In genomic region chr15:52805351-52806283, GRCh38 we compare ENCODE assay signal across 10 cellular contexts. TPM values are rescaled to one million over a fixed set of nuclear protein-coding genes. Genes with fewer than 3 reads are reported as not detected.
DNase-seq lines count a peak whose midpoint lies in the region; ATAC-seq and TF ChIP-seq lines count a peak whose summit lies in the region.
"Had no signal": no experiment of that assay in that cellular context is flagged by ENCODE, and none has a peak within 500 bp of the region (broad histone marks: within the 10 kb centered on the region; RNA-seq: fewer than 3 reads in every experiment).

No MANE protein-coding gene starts in this region.

- H3K27me3 ChIP-seq in iPS DF 6.9 (ENCODE audit: control insufficient read depth, insufficient read depth, low read length) (peaks cover 4% of the 10 kb centered on the region; the same call in 1 of the 2 replicates), gastrocnemius medialis (peaks cover 85 to 91% (median 90%) of the 10 kb centered on the region in 3 donors)

- DNase-seq in activated T-cell treated with anti-CD3 and anti-CD28 coated beads, Interleukin-2, amount 50 U/mL, for 24 hours = peak; percentile 57
- no peak for DNase-seq in iPS DF 6.9 (ENCODE audit: low read depth, low spot score)
- DNase-seq in gastrocnemius medialis = no peak
- no peak for DNase-seq in HCEC 1CT
- no peak for DNase-seq in effector CD8-positive, alpha-beta T cell (lab: John Stamatoyannopoulos, UW)
- no peak for DNase-seq in DMS 273 (lab: John Stamatoyannopoulos, UW; ENCODE audit: unreplicated experiment)

- peak overlapping the region; percentile 45 for H3K4me3 Mint-ChIP-seq in activated T-cell treated with anti-CD3 and anti-CD28 coated beads, Interleukin-2, amount 50 U/mL, for 24 hours

- H3K36me3 ChIP-seq in iPS DF 6.9 (ENCODE audit: control insufficient read depth, insufficient read depth, low read length) (0 out of 2 replicates have a peak, but pooled peaks cover 3% of the 10 kb centered on the region), gastrocnemius medialis (no peaks in the 10 kb centered on the region)

- in situ Hi-C loops in gastrocnemius medialis (cut with MboI; ENCODE audit: low sequenced_read_pairs in 4 of 4) = no loop called here

- no peaks in the 10 kb centered on the region for H3K9me3 ChIP-seq in iPS DF 6.9 (ENCODE audit: control insufficient read depth, insufficient read depth, low read length)
- H3K9me3 ChIP-seq in gastrocnemius medialis = no peaks in the 10 kb centered on the region

- peaks cover 80% of the 10 kb centered on the region for H3K27me3 Mint-ChIP-seq in activated T-cell treated with anti-CD3 and anti-CD28 coated beads, Interleukin-2, amount 50 U/mL, for 24 hours

- peak; percentile 24 for TF ChIP-seq CTCF in GM12873 (IDR thresholded peaks at IDR 0.05; ENCODE audit: insufficient read depth, low read depth, low read length, missing control alignments)
- no peak for TF ChIP-seq CTCF in gastrocnemius medialis (IDR thresholded peaks at IDR 0.05 in 4 of 5, conservative IDR thresholded peaks at IDR 0.05 in 1 of 5)

- no peak for ATAC-seq in gastrocnemius medialis
- no peak for ATAC-seq in HG02970 (IDR thresholded peaks at IDR 0.05; ENCODE audit: low FRiP score, unreplicated experiment)

- no CpG with 5 or more reads among the region's 93 CpGs for WGBS in iPS DF 6.9 (ENCODE audit: insufficient coverage, insufficient read length)

- TF ChIP-seq POLR2A in gastrocnemius medialis (IDR thresholded peaks at IDR 0.05) = no peak

- H3K4me1 Mint-ChIP-seq in activated T-cell treated with anti-CD3 and anti-CD28 coated beads, Interleukin-2, amount 50 U/mL, for 24 hours (ENCODE audit: low read depth) = peaks cover 19% of the 10 kb centered on the region

- no peaks in the 10 kb centered on the region for H3K36me3 Mint-ChIP-seq in activated T-cell treated with anti-CD3 and anti-CD28 coated beads, Interleukin-2, amount 50 U/mL, for 24 hours (ENCODE audit: low read depth)

- peak overlapping the region; percentile 38; the same call in 1 of the 2 replicates for H3K4me3 ChIP-seq in iPS DF 6.9 (ENCODE audit: low read length)
- peak overlapping the region; percentile 37 to 59 (median 44) for H3K4me3 ChIP-seq in gastrocnemius medialis

- intact Hi-C loops in gastrocnemius medialis (cut with DNase I; ENCODE audit: low total_unique reads) = no loop called here

- H3K27ac Mint-ChIP-seq in activated T-cell treated with anti-CD3 and anti-CD28 coated beads, Interleukin-2, amount 50 U/mL, for 24 hours = no peak overlapping the region

- no peaks in the 10 kb centered on the region for H3K9me3 Mint-ChIP-seq in activated T-cell treated with anti-CD3 and anti-CD28 coated beads, Interleukin-2, amount 50 U/mL, for 24 hours

- H3K4me1 ChIP-seq in iPS DF 6.9 (ENCODE audit: control insufficient read depth, insufficient read depth, low read length) (peaks cover 10% of the 10 kb centered on the region), gastrocnemius medialis (peaks cover 8 to 25% of the 10 kb centered on the region in 2 donors)

- H3K27ac ChIP-seq in iPS DF 6.9 (ENCODE audit: low read length) = no peak overlapping the region
- no peak overlapping the region for H3K27ac ChIP-seq in gastrocnemius medialis

RNA-seq across cellular contexts. Expression of gene ONECUT1, which starts 15.5 kb away (rescaled TPM):
- total RNA-seq in gastrocnemius medialis = not detected
- total RNA-seq: HT1080; T-helper 1 cell treated with Interleukin-12 subunit alpha and Interleukin-12 subunit beta and Interleukin-4 antibody, amounts not matched to agents 30 ng/mL and 1 ng/mL, for 36 hours had no signal
